Comparison of ENCODE assay signal across 1 cellular context in the genomic region with DNA sequence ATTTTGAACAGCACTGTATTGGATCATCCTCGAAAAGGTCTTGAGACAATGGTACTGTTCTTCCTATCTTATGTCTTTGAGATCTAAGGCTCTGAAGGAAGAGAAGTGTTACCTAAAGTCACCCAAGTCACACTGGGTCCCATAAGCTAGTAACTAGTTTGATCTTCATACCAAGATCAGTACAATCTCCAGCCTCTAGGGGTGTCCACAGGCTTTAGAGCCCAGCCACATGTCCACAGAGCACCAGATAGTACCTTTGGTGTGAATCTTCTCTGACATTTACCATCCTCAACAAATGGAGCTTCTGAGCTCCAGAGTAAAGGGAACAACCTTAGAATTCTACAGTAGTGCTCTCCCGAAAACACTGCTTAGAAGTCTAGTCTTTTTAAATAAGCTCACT.
TF ChIP-seq lines count a peak whose summit lies in the region.

No MANE protein-coding gene starts in this region.

TF ChIP-seq in GM12878, 131 proteins besides CTCF, POLR2A, EP300 and RAD21 (continued from another document):
- no peak for TF ChIP-seq CEBPZ (IDR thresholded peaks at IDR 0.05; ENCODE audit: low read depth, low read length)
- TF ChIP-seq ZNF24 (IDR thresholded peaks at IDR 0.05): no peak
- no peak for TF ChIP-seq SPI1 (IDR thresholded peaks at IDR 0.05; ENCODE audit: borderline replicate concordance, insufficient read depth, low read depth, low read length)
